In the genomic region with DNA sequence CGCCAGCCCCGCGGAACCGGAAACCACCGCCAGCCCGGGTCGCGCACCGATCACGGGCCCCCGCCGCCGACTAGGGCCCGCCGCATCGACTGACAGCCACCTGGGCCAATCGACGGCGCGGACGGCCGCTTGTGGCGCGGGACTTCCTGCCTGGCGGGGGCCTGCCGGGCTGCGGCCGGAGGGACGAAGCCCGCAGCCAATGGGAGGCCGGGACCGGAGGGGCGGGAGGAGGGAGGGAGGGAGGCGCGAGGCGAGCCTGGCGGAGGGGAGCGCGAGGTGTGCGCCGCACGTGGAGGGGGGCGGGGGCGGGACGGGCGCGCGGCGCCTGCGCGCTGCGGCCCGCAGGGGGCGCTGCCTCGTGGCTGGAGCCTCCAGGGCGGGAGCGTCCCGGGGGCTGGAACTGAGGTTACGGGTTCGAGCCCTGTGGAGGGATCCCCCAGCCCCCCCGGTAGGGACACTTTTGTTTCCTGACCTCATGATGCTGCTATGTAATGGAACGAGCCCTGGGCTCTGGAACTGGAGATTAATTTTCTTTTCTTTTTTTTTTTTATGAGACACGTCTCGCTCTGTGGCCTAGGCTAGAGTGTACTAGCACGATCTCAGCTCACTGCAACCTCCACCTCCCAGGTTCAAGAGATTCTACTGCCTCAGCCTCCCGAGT, we compare ENCODE assay signal across 8 cellular contexts. TPM values are rescaled to one million over a fixed set of nuclear protein-coding genes. Genes with fewer than 3 reads are reported as not detected.
DNase-seq lines count a peak whose midpoint lies in the region; ATAC-seq and TF ChIP-seq lines count a peak whose summit lies in the region.

A gene with protein sequence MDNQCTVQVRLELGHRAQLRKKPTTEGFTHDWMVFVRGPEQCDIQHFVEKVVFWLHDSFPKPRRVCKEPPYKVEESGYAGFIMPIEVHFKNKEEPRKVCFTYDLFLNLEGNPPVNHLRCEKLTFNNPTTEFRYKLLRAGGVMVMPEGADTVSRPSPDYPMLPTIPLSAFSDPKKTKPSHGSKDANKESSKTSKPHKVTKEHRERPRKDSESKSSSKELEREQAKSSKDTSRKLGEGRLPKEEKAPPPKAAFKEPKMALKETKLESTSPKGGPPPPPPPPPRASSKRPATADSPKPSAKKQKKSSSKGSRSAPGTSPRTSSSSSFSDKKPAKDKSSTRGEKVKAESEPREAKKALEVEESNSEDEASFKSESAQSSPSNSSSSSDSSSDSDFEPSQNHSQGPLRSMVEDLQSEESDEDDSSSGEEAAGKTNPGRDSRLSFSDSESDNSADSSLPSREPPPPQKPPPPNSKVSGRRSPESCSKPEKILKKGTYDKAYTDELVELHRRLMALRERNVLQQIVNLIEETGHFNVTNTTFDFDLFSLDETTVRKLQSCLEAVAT (minus strand): TSS at position 45 of the 661 bp plus-strand sequence. CDS start 191 bp downstream, outside the sequence.

- TF ChIP-seq CTCF in C4-2B (conservative IDR thresholded peaks at IDR 0.05): peak; percentile 96
- TF ChIP-seq CTCF in right lobe of liver (IDR thresholded peaks at IDR 0.05): peak; percentile 59 to 94 (median 80)

- 23% methylated on average over 13 of the region's 66 CpGs for WGBS in right lobe of liver (ENCODE audit: insufficient coverage, low coverage, low lambda C conversion rate, missing lambda C conversion rate)

- peak within 1 kb of the TSS; percentile 78 to 93 (median 83) for H3K4me3 ChIP-seq in right lobe of liver

- ATAC-seq in GM19351 (IDR thresholded peaks at IDR 0.05; ENCODE audit: unreplicated experiment) (peak; percentile 96), HG03565 (IDR thresholded peaks at IDR 0.05; ENCODE audit: unreplicated experiment) (peak; percentile 83), right lobe of liver (peak; percentile 94 to 98 (median 96))

- H3K36me3 ChIP-seq in right lobe of liver: no peaks in the 10 kb centered on the region

- no peaks in the 10 kb centered on the region for H3K9me3 ChIP-seq in right lobe of liver

- intact Hi-C loops in right lobe of liver (cut with DNase I): no loop called here

- H3K4me1 ChIP-seq in right lobe of liver: peaks cover 0 to 40% (median 18%) of the 10 kb centered on the region in 4 donors

- no peak for TF ChIP-seq POLR2A in right lobe of liver (IDR thresholded peaks at IDR 0.05)

- no peaks in the 10 kb centered on the region for H3K27me3 ChIP-seq in right lobe of liver

- peak; percentile 96 for DNase-seq in NCI-H82 (lab: John Stamatoyannopoulos, UW)
- peak; percentile 97 for DNase-seq in activated CD4-positive, alpha-beta T cell treated with anti-CD3 and anti-CD28 coated beads, Interleukin-2, amount 50 U/mL, for 48 hours
- DNase-seq in dermis microvascular lymphatic vessel endothelial cell (ENCODE audit: low read depth in 2 of 2): peak; percentile 89 to 98
- peak; percentile 98 to 99 (median 99) for DNase-seq in right lobe of liver
- DNase-seq in stimulated activated CD4-positive, alpha-beta T cell treated with anti-CD3 and anti-CD28 coated beads, Interleukin-4, amount 100 ng/mL, for 24 hours: peak; percentile 96

- H3K27ac ChIP-seq in C4-2B (peak within 1 kb of the TSS; percentile 94), right lobe of liver (peak within 1 kb of the TSS; percentile 53 to 73 (median 55))

RNA-seq across cellular contexts. Expression of the gene that starts here (rescaled TPM):
- 3.5 and 9.4 TPM in 2 replicates for total RNA-seq in dermis microvascular lymphatic vessel endothelial cell
- total RNA-seq in right lobe of liver: 10 to 100 TPM; 11.3 to 24.3 (median 15.3) TPM

Comparison
In these comparisons a context has a peak if more than half of its experiments do, and no peak if none do; other contexts are left out.
1. Peak in every context shown above with its lines: DNase-seq, ATAC-seq, H3K4me3 ChIP-seq and H3K27ac ChIP-seq.